11 cellular contexts compared by ENCODE assay signal in genomic region chr22:17997456-17997855, GRCh38. TPM values are rescaled to one million over a fixed set of nuclear protein-coding genes. Genes with fewer than 3 reads are reported as not detected.
DNase-seq lines count a peak whose midpoint lies in the region; ATAC-seq and TF ChIP-seq lines count a peak whose summit lies in the region.
"Had no signal": no experiment of that assay in that cellular context is flagged by ENCODE, and none has a peak within 500 bp of the region (broad histone marks: within the 10 kb centered on the region; RNA-seq: fewer than 3 reads in every experiment).

No MANE protein-coding gene starts in this region.

- H3K36me3 Mint-ChIP-seq in activated CD8-positive, alpha-beta memory T cell treated with anti-CD3 and anti-CD28 coated beads, Interleukin-2, amount 10 ng/mL, durations not matched to agents 7 days and 5 days, result no peaks in the 10 kb centered on the region
- H3K36me3 Mint-ChIP-seq in T-cell, result no peaks in the 10 kb centered on the region
- peaks cover 9 to 37% of the 10 kb centered on the region in 2 donors for H3K36me3 Mint-ChIP-seq in stimulated activated naive B cell treated with anti-CD40 and anti-IgM and Interleukin-4, amounts not matched to agents 10 μg/mL and 1 μg/mL and 100 μg/mL, for 72 hours

- no peak for DNase-seq in activated CD8-positive, alpha-beta memory T cell treated with anti-CD3 and anti-CD28 coated beads, Interleukin-2, amount 10 ng/mL, durations not matched to agents 7 days and 5 days
- no peak for DNase-seq in activated CD8-positive, alpha-beta memory T cell treated with anti-CD3 and anti-CD28 coated beads, Interleukin-2, amount 50 U/mL, for 4 hours
- DNase-seq in T-cell (no peak), fibroblast of mammary gland (ENCODE audit: low read depth) (peak; percentile 22), coronary artery (ENCODE audit: low spot score) (no peak), NCI-H2227 (lab: John Stamatoyannopoulos, UW; ENCODE audit: unreplicated experiment) (no peak)
- DNase-seq in stimulated activated naive B cell treated with anti-CD40 and anti-IgM and Interleukin-4, amounts not matched to agents 10 μg/mL and 1 μg/mL and 100 μg/mL, for 72 hours, result no peak
- DNase-seq: activated gamma-delta T cell treated with Interleukin-2 at 50 U/mL for 16 hours, MV-4-11, substantia nigra had no signal

- peak overlapping the region; percentile 84 for H3K27ac Mint-ChIP-seq in activated CD8-positive, alpha-beta memory T cell treated with anti-CD3 and anti-CD28 coated beads, Interleukin-2, amount 10 ng/mL, durations not matched to agents 7 days and 5 days
- H3K27ac Mint-ChIP-seq in T-cell, result peak overlapping the region; percentile 83 to 88
- peak overlapping the region; percentile 95 for H3K27ac Mint-ChIP-seq in stimulated activated naive B cell treated with anti-CD40 and anti-IgM and Interleukin-4, amounts not matched to agents 10 μg/mL and 1 μg/mL and 100 μg/mL, for 72 hours

- ATAC-seq in activated CD8-positive, alpha-beta memory T cell treated with anti-CD3 and anti-CD28 coated beads, Interleukin-2, amount 10 ng/mL, durations not matched to agents 7 days and 5 days, result no peak
- no peak for ATAC-seq in T-cell (replicated peaks in 1 of 4)
- ATAC-seq in stimulated activated naive B cell treated with anti-CD40 and anti-IgM and Interleukin-4, amounts not matched to agents 10 μg/mL and 1 μg/mL and 100 μg/mL, for 72 hours (replicated peaks), result no peak
- ATAC-seq in HG03457 (IDR thresholded peaks at IDR 0.05; ENCODE audit: unreplicated experiment), result no peak

- H3K4me3 ChIP-seq in fibroblast of mammary gland (ENCODE audit: control insufficient read depth, low read depth, low read length), result no peak overlapping the region
- H3K4me3 ChIP-seq in coronary artery, result no peak overlapping the region

- POLR2A ChIA-PET in T-cell (lab: Charles Lee), result interaction anchor here in 1 of 2 donors (0.7 kb wide), 1 partner anchor 1482 kb away, joined by 3 read pairs; the partner anchor contains the start of gene CDC45

- no peaks in the 10 kb centered on the region for H3K9me3 Mint-ChIP-seq in activated CD8-positive, alpha-beta memory T cell treated with anti-CD3 and anti-CD28 coated beads, Interleukin-2, amount 10 ng/mL, durations not matched to agents 7 days and 5 days (ENCODE audit: low read depth)
- H3K9me3 Mint-ChIP-seq in T-cell, result no peaks in the 10 kb centered on the region
- H3K9me3 Mint-ChIP-seq in stimulated activated naive B cell treated with anti-CD40 and anti-IgM and Interleukin-4, amounts not matched to agents 10 μg/mL and 1 μg/mL and 100 μg/mL, for 72 hours, result no peaks in the 10 kb centered on the region

- peaks cover 5% of the 10 kb centered on the region for H3K27me3 Mint-ChIP-seq in activated CD8-positive, alpha-beta memory T cell treated with anti-CD3 and anti-CD28 coated beads, Interleukin-2, amount 10 ng/mL, durations not matched to agents 7 days and 5 days
- no peaks in the 10 kb centered on the region for H3K27me3 Mint-ChIP-seq in T-cell
- no peaks in the 10 kb centered on the region for H3K27me3 Mint-ChIP-seq in stimulated activated naive B cell treated with anti-CD40 and anti-IgM and Interleukin-4, amounts not matched to agents 10 μg/mL and 1 μg/mL and 100 μg/mL, for 72 hours

- no peak overlapping the region for H3K27ac ChIP-seq in coronary artery

- peak overlapping the region; percentile 24 for H3K4me3 Mint-ChIP-seq in activated CD8-positive, alpha-beta memory T cell treated with anti-CD3 and anti-CD28 coated beads, Interleukin-2, amount 10 ng/mL, durations not matched to agents 7 days and 5 days
- H3K4me3 Mint-ChIP-seq in T-cell, result peak overlapping the region in 1 of 3 donors; percentile 62
- peak overlapping the region; percentile 62 to 68 for H3K4me3 Mint-ChIP-seq in stimulated activated naive B cell treated with anti-CD40 and anti-IgM and Interleukin-4, amounts not matched to agents 10 μg/mL and 1 μg/mL and 100 μg/mL, for 72 hours

- peaks cover 63% of the 10 kb centered on the region for H3K4me1 Mint-ChIP-seq in activated CD8-positive, alpha-beta memory T cell treated with anti-CD3 and anti-CD28 coated beads, Interleukin-2, amount 10 ng/mL, durations not matched to agents 7 days and 5 days
- peaks cover 39 to 65% (median 50%) of the 10 kb centered on the region in 3 donors for H3K4me1 Mint-ChIP-seq in T-cell
- peaks cover 53 to 89% of the 10 kb centered on the region in 2 donors for H3K4me1 Mint-ChIP-seq in stimulated activated naive B cell treated with anti-CD40 and anti-IgM and Interleukin-4, amounts not matched to agents 10 μg/mL and 1 μg/mL and 100 μg/mL, for 72 hours

- TF ChIP-seq CTCF in fibroblast of mammary gland (conservative IDR thresholded peaks at IDR 0.05; ENCODE audit: control insufficient read depth, insufficient read depth, low read depth, low read length) (no peak), coronary artery (IDR thresholded peaks at IDR 0.05) (no peak)

- CTCF ChIA-PET in activated CD8-positive, alpha-beta memory T cell treated with anti-CD3 and anti-CD28 coated beads, Interleukin-2, amount 10 ng/mL, durations not matched to agents 7 days and 5 days (lab: Charles Lee), result interaction anchor here (7.3 kb wide), 1 partner anchor 79 kb away, joined by 31 read pairs; the partner anchor contains the start of gene PEX26
- CTCF ChIA-PET in T-cell (lab: Charles Lee), result no interaction called here

RNA-seq across cellular contexts. Expression of gene MICAL3, which starts 26.9 kb away (rescaled TPM):
- 10 to 100 TPM; 38.8 to 41.7 TPM for total RNA-seq in activated CD8-positive, alpha-beta memory T cell treated with anti-CD3 and anti-CD28 coated beads, Interleukin-2, amount 10 ng/mL, durations not matched to agents 7 days and 5 days
- 10 to 100 TPM; 19.1 to 37.5 (median 22.3) TPM for total RNA-seq in T-cell
